In the genomic region with DNA sequence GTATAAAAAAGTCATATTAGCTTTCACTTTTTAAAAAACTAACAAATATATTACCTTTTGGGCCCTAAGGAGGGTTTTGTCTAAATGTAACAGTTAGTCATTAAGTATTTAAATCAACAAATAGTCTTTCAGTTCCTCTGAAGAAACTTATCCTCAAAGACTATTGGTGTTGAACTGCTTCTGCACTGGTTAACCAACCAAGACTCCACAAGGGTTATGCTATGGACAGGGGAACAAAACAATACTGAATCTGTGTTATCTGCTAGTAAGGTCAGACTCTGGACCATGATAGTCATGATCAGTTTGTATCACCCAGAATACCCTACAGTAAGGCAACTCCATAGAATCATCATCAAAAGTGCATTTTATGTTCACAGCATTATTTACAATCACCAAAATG, we compare ENCODE assay signal across 16 cellular contexts. TPM values are rescaled to one million over a fixed set of nuclear protein-coding genes. Genes with fewer than 3 reads are reported as not detected.
DNase-seq lines count a peak whose midpoint lies in the region; ATAC-seq and TF ChIP-seq lines count a peak whose summit lies in the region.
"Had no signal": no experiment of that assay in that cellular context is flagged by ENCODE, and none has a peak within 500 bp of the region (broad histone marks: within the 10 kb centered on the region; RNA-seq: fewer than 3 reads in every experiment).

No MANE protein-coding gene starts in this region.

- ATAC-seq in T-cell (replicated peaks in 1 of 4) (no peak), memory B cell (ENCODE audit: low read depth) (no peak), WTC11 (no peak)

- no peaks in the 10 kb centered on the region for H3K9me3 Mint-ChIP-seq in activated naive CD8-positive, alpha-beta T cell (ENCODE audit: low read depth)
- H3K9me3 Mint-ChIP-seq in activated naive CD8-positive, alpha-beta T cell treated with anti-CD3 and anti-CD28 coated beads for 36 hours = no peaks in the 10 kb centered on the region
- no peaks in the 10 kb centered on the region for H3K9me3 Mint-ChIP-seq in T-cell
- H3K9me3 Mint-ChIP-seq in memory B cell = no peaks in the 10 kb centered on the region
- H3K9me3 Mint-ChIP-seq in WTC11 = no peaks in the 10 kb centered on the region

- H3K36me3 Mint-ChIP-seq in activated naive CD8-positive, alpha-beta T cell = peaks cover 13% of the 10 kb centered on the region
- peaks cover 35% of the 10 kb centered on the region for H3K36me3 Mint-ChIP-seq in activated naive CD8-positive, alpha-beta T cell treated with anti-CD3 and anti-CD28 coated beads for 36 hours
- H3K36me3 Mint-ChIP-seq in T-cell (peaks cover 47% of the 10 kb centered on the region), memory B cell (peaks cover 31% of the 10 kb centered on the region), WTC11 (peaks cover 45% of the 10 kb centered on the region)

- no peak overlapping the region for H3K4me3 Mint-ChIP-seq in activated naive CD8-positive, alpha-beta T cell
- no peak overlapping the region for H3K4me3 Mint-ChIP-seq in activated naive CD8-positive, alpha-beta T cell treated with anti-CD3 and anti-CD28 coated beads for 36 hours
- H3K4me3 Mint-ChIP-seq in T-cell (no peak overlapping the region), memory B cell (no peak overlapping the region), WTC11 (no peak overlapping the region)

- CTCF ChIA-PET in T-cell (lab: Charles Lee) (no interaction called here), WTC11 (lab: Charles Lee) (no interaction called here)

- no peak for TF ChIP-seq CTCF in WTC11 (IDR thresholded peaks at IDR 0.05)

- DNase-seq in activated naive CD8-positive, alpha-beta T cell treated with anti-CD3 and anti-CD28 coated beads for 36 hours = no peak
- DNase-seq in T-cell (no peak), memory B cell (ENCODE audit: low spot score in 2 of 2) (no peak), WTC11 (ENCODE audit: low spot score) (no peak), NK-92 (lab: John Stamatoyannopoulos, UW; ENCODE audit: unreplicated experiment) (no peak), T-helper 2 cell (no peak)
- DNase-seq: AML-193, DND-41, Kasumi-1, NCI-H1417, NCI-H1694 treated with DMSO at 0.1 percent for 48 hours, NCI-H2081 treated with DMSO at 0.1 percent for 48 hours, NCI-H446, NCI-H526, Right ventricle myocardium superior had no signal

- H3K4me1 Mint-ChIP-seq in activated naive CD8-positive, alpha-beta T cell (ENCODE audit: low read depth) = peaks cover 31% of the 10 kb centered on the region
- peaks cover 7% of the 10 kb centered on the region for H3K4me1 Mint-ChIP-seq in activated naive CD8-positive, alpha-beta T cell treated with anti-CD3 and anti-CD28 coated beads for 36 hours
- H3K4me1 Mint-ChIP-seq in T-cell (peaks cover 23 to 44% (median 37%) of the 10 kb centered on the region in 3 donors), memory B cell (peaks cover 10% of the 10 kb centered on the region), WTC11 (no peaks in the 10 kb centered on the region)

- POLR2A ChIA-PET in T-cell (lab: Charles Lee) = interaction anchor here in 1 of 2 donors (0.5 kb wide), 1 partner anchor 31 kb away, joined by 3 read pairs; no protein-coding TSS in a partner anchor
- POLR2A ChIA-PET in WTC11 (lab: Charles Lee) = no interaction called here

- H3K27me3 Mint-ChIP-seq in activated naive CD8-positive, alpha-beta T cell = no peaks in the 10 kb centered on the region
- H3K27me3 Mint-ChIP-seq in activated naive CD8-positive, alpha-beta T cell treated with anti-CD3 and anti-CD28 coated beads for 36 hours = no peaks in the 10 kb centered on the region
- H3K27me3 Mint-ChIP-seq in T-cell (no peaks in the 10 kb centered on the region), memory B cell (no peaks in the 10 kb centered on the region), WTC11 (ENCODE audit: low read depth) (no peaks in the 10 kb centered on the region)

- peak overlapping the region; percentile 62 for H3K27ac Mint-ChIP-seq in activated naive CD8-positive, alpha-beta T cell
- no peak overlapping the region for H3K27ac Mint-ChIP-seq in activated naive CD8-positive, alpha-beta T cell treated with anti-CD3 and anti-CD28 coated beads for 36 hours
- H3K27ac Mint-ChIP-seq in T-cell (peak overlapping the region; percentile 47 to 58), memory B cell (peak overlapping the region; percentile 88), WTC11 (no peak overlapping the region)

TF ChIP-seq in WTC11, 78 proteins besides CTCF, POLR2A, EP300 and RAD21 (continues in another document):
- TF ChIP-seq TCF7 (CRISPR knock-in tag; IDR thresholded peaks at IDR 0.05; ENCODE audit: low read depth) (no peak), SOX15 (CRISPR knock-in tag; IDR thresholded peaks at IDR 0.05) (no peak), FOXJ3 (CRISPR knock-in tag; IDR thresholded peaks at IDR 0.05; ENCODE audit: borderline replicate concordance) (no peak), ZNF121 (CRISPR knock-in tag; IDR thresholded peaks at IDR 0.05) (no peak), ESRRA (CRISPR knock-in tag; IDR thresholded peaks at IDR 0.05; ENCODE audit: borderline replicate concordance) (no peak), RELA (CRISPR knock-in tag; IDR thresholded peaks at IDR 0.05; ENCODE audit: borderline replicate concordance) (no peak), FOXP1 (CRISPR knock-in tag; IDR thresholded peaks at IDR 0.05; ENCODE audit: borderline replicate concordance) (no peak), ZNF396 (CRISPR knock-in tag; IDR thresholded peaks at IDR 0.05; ENCODE audit: borderline replicate concordance) (no peak), NR1H2 (CRISPR knock-in tag; IDR thresholded peaks at IDR 0.05) (no peak), TP53 (CRISPR knock-in tag; IDR thresholded peaks at IDR 0.05) (no peak), EMX1 (CRISPR knock-in tag; IDR thresholded peaks at IDR 0.05) (no peak), IRF2 (CRISPR knock-in tag; IDR thresholded peaks at IDR 0.05; ENCODE audit: borderline replicate concordance, low read depth) (no peak)
- TF ChIP-seq, protein P1, sequence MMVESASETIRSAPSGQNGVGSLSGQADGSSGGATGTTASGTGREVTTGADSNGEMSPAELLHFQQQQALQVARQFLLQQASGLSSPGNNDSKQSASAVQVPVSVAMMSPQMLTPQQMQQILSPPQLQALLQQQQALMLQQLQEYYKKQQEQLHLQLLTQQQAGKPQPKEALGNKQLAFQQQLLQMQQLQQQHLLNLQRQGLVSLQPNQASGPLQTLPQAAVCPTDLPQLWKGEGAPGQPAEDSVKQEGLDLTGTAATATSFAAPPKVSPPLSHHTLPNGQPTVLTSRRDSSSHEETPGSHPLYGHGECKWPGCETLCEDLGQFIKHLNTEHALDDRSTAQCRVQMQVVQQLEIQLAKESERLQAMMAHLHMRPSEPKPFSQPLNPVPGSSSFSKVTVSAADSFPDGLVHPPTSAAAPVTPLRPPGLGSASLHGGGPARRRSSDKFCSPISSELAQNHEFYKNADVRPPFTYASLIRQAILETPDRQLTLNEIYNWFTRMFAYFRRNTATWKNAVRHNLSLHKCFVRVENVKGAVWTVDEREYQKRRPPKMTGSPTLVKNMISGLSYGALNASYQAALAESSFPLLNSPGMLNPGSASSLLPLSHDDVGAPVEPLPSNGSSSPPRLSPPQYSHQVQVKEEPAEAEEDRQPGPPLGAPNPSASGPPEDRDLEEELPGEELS (CRISPR knock-in tag; IDR thresholded peaks at IDR 0.05) = no peak
- TF ChIP-seq, protein P2, sequence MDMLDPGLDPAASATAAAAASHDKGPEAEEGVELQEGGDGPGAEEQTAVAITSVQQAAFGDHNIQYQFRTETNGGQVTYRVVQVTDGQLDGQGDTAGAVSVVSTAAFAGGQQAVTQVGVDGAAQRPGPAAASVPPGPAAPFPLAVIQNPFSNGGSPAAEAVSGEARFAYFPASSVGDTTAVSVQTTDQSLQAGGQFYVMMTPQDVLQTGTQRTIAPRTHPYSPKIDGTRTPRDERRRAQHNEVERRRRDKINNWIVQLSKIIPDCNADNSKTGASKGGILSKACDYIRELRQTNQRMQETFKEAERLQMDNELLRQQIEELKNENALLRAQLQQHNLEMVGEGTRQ (CRISPR knock-in tag; IDR thresholded peaks at IDR 0.05) = no peak
- TF ChIP-seq, protein P3, sequence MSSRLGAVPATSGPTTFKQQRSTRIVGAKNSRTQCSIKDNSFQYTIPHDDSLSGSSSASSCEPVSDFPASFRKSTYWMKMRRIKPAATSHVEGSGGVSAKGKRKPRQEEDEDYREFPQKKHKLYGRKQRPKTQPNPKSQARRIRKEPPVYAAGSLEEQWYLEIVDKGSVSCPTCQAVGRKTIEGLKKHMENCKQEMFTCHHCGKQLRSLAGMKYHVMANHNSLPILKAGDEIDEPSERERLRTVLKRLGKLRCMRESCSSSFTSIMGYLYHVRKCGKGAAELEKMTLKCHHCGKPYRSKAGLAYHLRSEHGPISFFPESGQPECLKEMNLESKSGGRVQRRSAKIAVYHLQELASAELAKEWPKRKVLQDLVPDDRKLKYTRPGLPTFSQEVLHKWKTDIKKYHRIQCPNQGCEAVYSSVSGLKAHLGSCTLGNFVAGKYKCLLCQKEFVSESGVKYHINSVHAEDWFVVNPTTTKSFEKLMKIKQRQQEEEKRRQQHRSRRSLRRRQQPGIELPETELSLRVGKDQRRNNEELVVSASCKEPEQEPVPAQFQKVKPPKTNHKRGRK (CRISPR knock-in tag; IDR thresholded peaks at IDR 0.05; ENCODE audit: borderline replicate concordance) = no peak
- TF ChIP-seq, protein P4, sequence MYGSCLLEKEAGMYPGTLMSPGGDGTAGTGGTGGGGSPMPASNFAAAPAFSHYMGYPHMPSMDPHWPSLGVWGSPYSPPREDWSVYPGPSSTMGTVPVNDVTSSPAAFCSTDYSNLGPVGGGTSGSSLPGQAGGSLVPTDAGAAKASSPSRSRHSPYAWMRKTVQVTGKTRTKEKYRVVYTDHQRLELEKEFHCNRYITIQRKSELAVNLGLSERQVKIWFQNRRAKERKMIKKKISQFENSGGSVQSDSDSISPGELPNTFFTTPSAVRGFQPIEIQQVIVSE (CRISPR knock-in tag; IDR thresholded peaks at IDR 0.05; ENCODE audit: borderline replicate concordance) = no peak

RNA-seq across cellular contexts. Expression of a gene that starts 42.4 kb away (rescaled TPM):
- 10 to 100 TPM; 34.8 to 34.9 TPM for total RNA-seq in activated naive CD8-positive, alpha-beta T cell treated with anti-CD3 and anti-CD28 coated beads for 36 hours
- 10 to 100 TPM; 63.9 to 73.2 (median 65.0) TPM for total RNA-seq in T-cell
- 26.0 to 30.1 TPM (median 26.7 TPM) in 3 replicates for total RNA-seq in WTC11 (2021)

Comparison
In these comparisons a context has a peak if more than half of its experiments do, and no peak if none do; other contexts are left out.
1. H3K27ac Mint-ChIP-seq: peak in activated naive CD8-positive, alpha-beta T cell (single experiment), T-cell (2 of 2) and memory B cell (single experiment); none in activated naive CD8-positive, alpha-beta T cell treated with anti-CD3 and anti-CD28 coated beads for 36 hours (single experiment) and WTC11 (single experiment).